28 cellular contexts compared by ENCODE assay signal in the genomic region with DNA sequence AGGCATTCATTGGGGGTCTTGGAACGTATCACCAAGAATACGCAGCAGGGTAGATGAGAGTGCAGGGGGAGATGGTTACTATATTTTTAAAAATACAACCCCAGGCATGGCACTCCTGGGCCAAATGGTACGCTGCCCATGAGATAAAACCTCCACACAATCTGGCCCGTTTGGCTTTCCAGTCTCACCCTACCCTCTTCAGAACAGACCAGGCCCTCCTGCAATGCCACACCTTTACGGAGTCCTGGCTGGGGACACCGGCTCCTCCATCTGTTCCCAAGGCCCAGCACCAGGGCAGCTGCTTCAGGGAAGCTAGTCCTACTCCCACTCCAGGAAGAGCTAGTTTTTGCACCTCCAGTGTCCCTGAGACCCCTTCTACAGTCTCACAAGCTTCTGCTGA. TPM values are rescaled to one million over a fixed set of nuclear protein-coding genes. Genes with fewer than 3 reads are reported as not detected.
DNase-seq lines count a peak whose midpoint lies in the region; ATAC-seq and TF ChIP-seq lines count a peak whose summit lies in the region.
"Had no signal": no experiment of that assay in that cellular context is flagged by ENCODE, and none has a peak within 500 bp of the region (broad histone marks: within the 10 kb centered on the region; RNA-seq: fewer than 3 reads in every experiment).

No MANE protein-coding gene starts in this region.

- H3K27me3 ChIP-seq in Karpas-422 (ENCODE audit: low read length) (no peaks in the 10 kb centered on the region), smooth muscle cell (ENCODE audit: low read depth) (no peaks in the 10 kb centered on the region)
- H3K27me3 ChIP-seq: neutrophil, Peyer's patch, SJCRH30, uterus had no signal

- H3K27ac Mint-ChIP-seq in activated CD8-positive, alpha-beta memory T cell treated with anti-CD3 and anti-CD28 coated beads, Interleukin-2, amount 10 ng/mL, durations not matched to agents 7 days and 5 days, result no peak overlapping the region
- peak overlapping the region; percentile 53 for H3K27ac Mint-ChIP-seq in progenitor cell of endocrine pancreas
- H3K27ac Mint-ChIP-seq: stimulated activated naive CD8-positive, alpha-beta T cell treated with anti-CD3 and anti-CD28 coated beads, Interleukin-15, Interleukin-2, amounts not matched to agents 100 ng/mL and 50 ng/mL, for 24 hours; WTC11 had no signal

- WGBS in smooth muscle cell (ENCODE audit: low lambda C conversion rate), result 97% methylated on average over 6 of the region's 6 CpGs

- H3K4me2 ChIP-seq in Karpas-422 (ENCODE audit: low read depth, low read length, poor library complexity, severe bottlenecking) (no peak overlapping the region), smooth muscle cell (no peak overlapping the region)

- H3K4me1 Mint-ChIP-seq in activated CD8-positive, alpha-beta memory T cell treated with anti-CD3 and anti-CD28 coated beads, Interleukin-2, amount 10 ng/mL, durations not matched to agents 7 days and 5 days, result peaks cover 40% of the 10 kb centered on the region
- H3K4me1 Mint-ChIP-seq in progenitor cell of endocrine pancreas (ENCODE audit: low read depth), result peaks cover 3% of the 10 kb centered on the region
- H3K4me1 Mint-ChIP-seq: H9, WTC11 had no signal

- no peaks in the 10 kb centered on the region for H4K20me1 ChIP-seq in Karpas-422 (ENCODE audit: insufficient read depth, low read depth, low read length)
- peaks cover 77% of the 10 kb centered on the region for H4K20me1 ChIP-seq in smooth muscle cell (ENCODE audit: low read depth)

- no peaks in the 10 kb centered on the region for H3K9me3 Mint-ChIP-seq in activated CD8-positive, alpha-beta memory T cell treated with anti-CD3 and anti-CD28 coated beads, Interleukin-2, amount 10 ng/mL, durations not matched to agents 7 days and 5 days (ENCODE audit: low read depth)
- no peaks in the 10 kb centered on the region for H3K9me3 Mint-ChIP-seq in progenitor cell of endocrine pancreas (ENCODE audit: low read depth)
- H3K9me3 Mint-ChIP-seq: central memory CD8-positive, alpha-beta T cell; H9; stimulated activated naive CD8-positive, alpha-beta T cell treated with anti-CD3 and anti-CD28 coated beads, Interleukin-15, Interleukin-2, amounts not matched to agents 100 ng/mL and 50 ng/mL, for 24 hours; WTC11 had no signal

- H3K9me3 ChIP-seq in Karpas-422 (ENCODE audit: low read length) (no peaks in the 10 kb centered on the region), smooth muscle cell (replicated peaks; ENCODE audit: low read depth) (no peaks in the 10 kb centered on the region)
- H3K9me3 ChIP-seq: neutrophil, Peyer's patch, prostate gland, SJCRH30, thoracic aorta, uterus had no signal

- no peak overlapping the region for H3K4me3 ChIP-seq in Karpas-422 (ENCODE audit: low read length)
- H3K4me3 ChIP-seq in smooth muscle cell, result no peak overlapping the region
- H3K4me3 ChIP-seq: Peyer's patch, prostate gland, SJCRH30, thoracic aorta, uterus had no signal

- CTCF ChIA-PET in activated CD8-positive, alpha-beta memory T cell treated with anti-CD3 and anti-CD28 coated beads, Interleukin-2, amount 10 ng/mL, durations not matched to agents 7 days and 5 days (lab: Charles Lee), result no interaction called here

- no peak overlapping the region for H3K27ac ChIP-seq in Karpas-422 (ENCODE audit: low read length)
- H3K27ac ChIP-seq in smooth muscle cell (ENCODE audit: low read depth), result no peak overlapping the region
- H3K27ac ChIP-seq: neutrophil, Peyer's patch, prostate gland, SJCRH30, thoracic aorta, uterus had no signal

- TF ChIP-seq CTCF in progenitor cell of endocrine pancreas (IDR thresholded peaks at IDR 0.05; ENCODE audit: unreplicated experiment) (no peak), smooth muscle cell (IDR thresholded peaks at IDR 0.05; ENCODE audit: borderline replicate concordance, insufficient read depth, poor library complexity, severe bottlenecking) (no peak)

- no peak overlapping the region for H3K4me3 Mint-ChIP-seq in activated CD8-positive, alpha-beta memory T cell treated with anti-CD3 and anti-CD28 coated beads, Interleukin-2, amount 10 ng/mL, durations not matched to agents 7 days and 5 days
- no peak overlapping the region for H3K4me3 Mint-ChIP-seq in progenitor cell of endocrine pancreas (ENCODE audit: low read depth)
- H3K4me3 Mint-ChIP-seq: central memory CD8-positive, alpha-beta T cell; H9; stimulated activated naive CD8-positive, alpha-beta T cell treated with anti-CD3 and anti-CD28 coated beads, Interleukin-15, Interleukin-2, amounts not matched to agents 100 ng/mL and 50 ng/mL, for 24 hours; WTC11 had no signal

- H3K9ac ChIP-seq in Karpas-422 (ENCODE audit: low read length), result no peak overlapping the region
- no peak overlapping the region for H3K9ac ChIP-seq in smooth muscle cell (ENCODE audit: low read depth)

- H3K9me2 ChIP-seq in Karpas-422 (replicated peaks; ENCODE audit: insufficient read depth, low read length), result no peaks in the 10 kb centered on the region

- peaks cover 57% of the 10 kb centered on the region for H3K36me3 Mint-ChIP-seq in activated CD8-positive, alpha-beta memory T cell treated with anti-CD3 and anti-CD28 coated beads, Interleukin-2, amount 10 ng/mL, durations not matched to agents 7 days and 5 days
- H3K36me3 Mint-ChIP-seq in progenitor cell of endocrine pancreas (ENCODE audit: insufficient read depth), result peaks cover 20% of the 10 kb centered on the region

- DNase-seq in activated CD8-positive, alpha-beta memory T cell treated with anti-CD3 and anti-CD28 coated beads, Interleukin-2, amount 10 ng/mL, durations not matched to agents 7 days and 5 days, result peak; percentile 39
- no peak for DNase-seq in activated CD8-positive, alpha-beta memory T cell treated with anti-CD3 and anti-CD28 coated beads, Interleukin-2, amount 50 U/mL, for 4 hours
- DNase-seq in NCI-H524 (lab: John Stamatoyannopoulos, UW) (peak; percentile 50 to 80), cerebellum (ENCODE audit: low spot score) (peak; percentile 83), progenitor cell of endocrine pancreas (ENCODE audit: low spot score, unreplicated experiment) (no peak), Ammon's horn (ENCODE audit: low spot score) (no peak), Karpas-422 (no peak), smooth muscle cell (lab: John Stamatoyannopoulos, UW; ENCODE audit: unreplicated experiment) (no peak)
- DNase-seq: activated CD4-positive, alpha-beta T cell treated with anti-CD3 and anti-CD28 coated beads, Interleukin-2, amount 50 U/mL, for 4 hours; activated gamma-delta T cell; AML-193; GDM1; H9; IMR-90; kidney glomerular epithelial cell; mammary epithelial cell; NCI-H1092 treated with DMSO at 0.1 percent for 48 hours; NCI-H187 treated with DMSO at 0.1 percent for 48 hours; NCI-H69; Peyer's patch; SJCRH30 had no signal

- peaks cover 27% of the 10 kb centered on the region for H3K79me2 ChIP-seq in Karpas-422 (ENCODE audit: low read length)
- H3K79me2 ChIP-seq in smooth muscle cell (ENCODE audit: low read depth), result peaks cover 3% of the 10 kb centered on the region

- no peak for ATAC-seq in activated CD8-positive, alpha-beta memory T cell treated with anti-CD3 and anti-CD28 coated beads, Interleukin-2, amount 10 ng/mL, durations not matched to agents 7 days and 5 days
- ATAC-seq: WTC11 had no signal

- H2AFZ ChIP-seq in Karpas-422 (ENCODE audit: low read length), result no peak overlapping the region
- no peak overlapping the region for H2AFZ ChIP-seq in smooth muscle cell (ENCODE audit: low read depth)

- H3K27me3 Mint-ChIP-seq in activated CD8-positive, alpha-beta memory T cell treated with anti-CD3 and anti-CD28 coated beads, Interleukin-2, amount 10 ng/mL, durations not matched to agents 7 days and 5 days, result no peaks in the 10 kb centered on the region
- no peaks in the 10 kb centered on the region for H3K27me3 Mint-ChIP-seq in progenitor cell of endocrine pancreas
- H3K27me3 Mint-ChIP-seq: central memory CD8-positive, alpha-beta T cell; stimulated activated naive CD8-positive, alpha-beta T cell treated with anti-CD3 and anti-CD28 coated beads, Interleukin-15, Interleukin-2, amounts not matched to agents 100 ng/mL and 50 ng/mL, for 24 hours had no signal

- H3K36me3 ChIP-seq in Karpas-422 (ENCODE audit: insufficient read depth, low read length) (peaks cover 29% of the 10 kb centered on the region; the same call in 1 of the 2 replicates), smooth muscle cell (ENCODE audit: low read depth) (peaks cover 14% of the 10 kb centered on the region)
- H3K36me3 ChIP-seq: uterus had no signal

- H3K4me1 ChIP-seq in Karpas-422 (ENCODE audit: low read length), result peaks cover 42% of the 10 kb centered on the region
- peaks cover 10% of the 10 kb centered on the region for H3K4me1 ChIP-seq in smooth muscle cell (ENCODE audit: low read depth)
- H3K4me1 ChIP-seq: uterus had no signal

- no peaks in the 10 kb centered on the region for H3F3A ChIP-seq in smooth muscle cell (ENCODE audit: low read depth)

RNA-seq across cellular contexts. Expression of gene SNN, which starts 24.4 kb away (rescaled TPM):
- 1 to 10 TPM; 3.0 to 4.0 TPM for total RNA-seq in activated CD8-positive, alpha-beta memory T cell treated with anti-CD3 and anti-CD28 coated beads, Interleukin-2, amount 10 ng/mL, durations not matched to agents 7 days and 5 days
- total RNA-seq in cerebellum (130 TPM), progenitor cell of endocrine pancreas (80.6 and 80.9 TPM in 2 replicates), smooth muscle cell (6.4 and 8.2 TPM in 2 replicates)
- 27.4 and 34.2 TPM in 2 replicates for total RNA-seq in Karpas-422 (2014; rRNA removed; shearing (Covaris generic); ENCODE audit: low replicate concordance)
- 10.1 and 10.9 TPM in 2 replicates for polyA plus RNA-seq in smooth muscle cell

RNA-seq across cellular contexts. Expression of gene TXNDC11, which starts 50.0 kb away (rescaled TPM):
- 10 to 100 TPM; 41.3 to 47.2 TPM for total RNA-seq in activated CD8-positive, alpha-beta memory T cell treated with anti-CD3 and anti-CD28 coated beads, Interleukin-2, amount 10 ng/mL, durations not matched to agents 7 days and 5 days
- total RNA-seq in cerebellum, result 22.2 TPM
- 24.9 and 30.8 TPM in 2 replicates for total RNA-seq in progenitor cell of endocrine pancreas
- total RNA-seq in Karpas-422 (2014; rRNA removed; shearing (Covaris generic); ENCODE audit: low replicate concordance), result 28.5 and 49.6 TPM in 2 replicates
- total RNA-seq in smooth muscle cell, result 30.8 and 31.1 TPM in 2 replicates
- polyA plus RNA-seq in smooth muscle cell, result 27.3 and 27.9 TPM in 2 replicates

Comparison
In these comparisons a context has a peak if more than half of its experiments do, and no peak if none do; other contexts are left out.
1. DNase-seq: peak in activated CD8-positive, alpha-beta memory T cell treated with anti-CD3 and anti-CD28 coated beads, Interleukin-2, amount 10 ng/mL, durations not matched to agents 7 days and 5 days (single experiment), NCI-H524 (2 of 2) and cerebellum (single experiment); none in activated CD8-positive, alpha-beta memory T cell treated with anti-CD3 and anti-CD28 coated beads, Interleukin-2, amount 50 U/mL, for 4 hours (single experiment), progenitor cell of endocrine pancreas (single experiment), Ammon's horn (single experiment), Karpas-422 (single experiment) and smooth muscle cell (single experiment).